ENCODE assay signal across 27 cellular contexts in the genomic region with DNA sequence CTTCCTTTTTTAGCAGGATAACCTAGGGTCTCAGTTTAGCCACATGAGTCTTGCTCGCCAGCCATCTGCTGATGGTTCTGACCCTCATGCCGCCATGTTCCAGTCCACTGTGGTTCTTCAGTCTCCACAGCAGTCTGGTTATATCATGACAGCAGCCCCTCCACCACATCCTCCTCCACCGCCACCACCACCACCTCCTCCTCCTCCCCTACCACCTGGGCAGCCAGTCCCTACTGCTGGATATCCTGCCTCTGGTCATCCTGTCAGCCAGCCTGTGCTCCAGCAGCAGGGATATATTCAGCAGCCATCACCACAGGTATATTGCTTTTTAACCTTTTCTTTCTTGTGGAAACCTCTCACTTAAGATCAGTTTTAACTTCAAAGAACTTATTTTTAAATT.
"Had no signal": no experiment of that assay in that cellular context is flagged by ENCODE, and none has a peak within 500 bp of the region (broad histone marks: within the 10 kb centered on the region; RNA-seq: fewer than 3 reads in every experiment).

No MANE protein-coding gene starts in this region.

- H3K4me1 ChIP-seq: breast epithelium, stomach, thyroid gland, upper lobe of left lung had no signal

- H3K9me3 ChIP-seq: breast epithelium, mucosa of descending colon, neutrophil, stomach, thyroid gland, upper lobe of left lung had no signal

- H3K27ac Mint-ChIP-seq: activated naive CD4-positive, alpha-beta T cell treated with anti-CD3 and anti-CD28 coated beads for 36 hours; activated T-cell treated with anti-CD3 and anti-CD28 coated beads, Interleukin-2, amount 50 U/mL, for 72 hours; dendritic cell treated with granulocyte-macrophage colony-stimulating factor and Interleukin-4, amounts not matched to agents 40 ng/mL and 50 ng/mL, for 4 days; endodermal cell; nephron; progenitor cell of endocrine pancreas; T-helper 2 cell treated with Interferon-gamma antibody and Interleukin-4, amounts not matched to agents 5 μg/mL and 100 μg/mL, for 36 hours had no signal

- H3K4me3 ChIP-seq: breast epithelium, mucosa of descending colon, skin epidermis, stomach, thyroid gland, upper lobe of left lung had no signal

- H3K4me1 Mint-ChIP-seq: nephron had no signal

- H3K27me3 ChIP-seq: breast epithelium, neutrophil, stomach, thyroid gland, upper lobe of left lung had no signal

- ATAC-seq: activated T-cell treated with anti-CD3 and anti-CD28 coated beads, Interleukin-2, amount 50 U/mL, for 72 hours; esophagus mucosa; left cardiac atrium; left ventricle myocardium superior; mucosa of descending colon; sciatic nerve had no signal

- H3K36me3 ChIP-seq: breast epithelium had no signal

- H3K27ac ChIP-seq: breast epithelium, neutrophil, skin epidermis, stomach, thyroid gland, upper lobe of left lung had no signal

- H3K4me3 Mint-ChIP-seq: activated naive CD4-positive, alpha-beta T cell treated with anti-CD3 and anti-CD28 coated beads for 36 hours; activated T-cell treated with anti-CD3 and anti-CD28 coated beads, Interleukin-2, amount 50 U/mL, for 72 hours; dendritic cell treated with granulocyte-macrophage colony-stimulating factor and Interleukin-4, amounts not matched to agents 40 ng/mL and 50 ng/mL, for 4 days; endodermal cell; nephron; T-helper 2 cell treated with Interferon-gamma antibody and Interleukin-4, amounts not matched to agents 5 μg/mL and 100 μg/mL, for 36 hours had no signal

- H3K27me3 Mint-ChIP-seq: dendritic cell treated with granulocyte-macrophage colony-stimulating factor and Interleukin-4, amounts not matched to agents 40 ng/mL and 50 ng/mL, for 4 days; progenitor cell of endocrine pancreas had no signal

- DNase-seq: activated CD4-positive, alpha-beta T cell treated with anti-CD3 and anti-CD28 coated beads for 4 hours; activated CD4-positive, alpha-beta T cell treated with anti-CD3 and anti-CD28 coated beads, Interleukin-2, amount 50 U/mL, for 4 hours; activated naive CD4-positive, alpha-beta T cell treated with anti-CD3 and anti-CD28 coated beads for 36 hours; activated T-cell treated with anti-CD3 and anti-CD28 coated beads, Interleukin-2, amount 50 U/mL, for 72 hours; central memory CD4-positive, alpha-beta T cell; endodermal cell; foreskin fibroblast; head of caudate nucleus; hippocampal formation; left cardiac atrium; left ventricle myocardium superior; mucosa of descending colon; stimulated activated CD4-positive, alpha-beta T cell treated with anti-CD3 and anti-CD28 coated beads, Interleukin-12 subunit alpha, Interleukin-12 subunit beta, amount 100 ng/mL, for 4 hours; stimulated activated CD4-positive, alpha-beta T cell treated with anti-CD3 and anti-CD28 coated beads, Interleukin-4, amount 100 ng/mL, for 1 hour; stomach; T-helper 1 cell; thyroid gland; upper lobe of left lung had no signal

- H3K9me3 Mint-ChIP-seq: activated naive CD4-positive, alpha-beta T cell treated with anti-CD3 and anti-CD28 coated beads for 36 hours; activated T-cell treated with anti-CD3 and anti-CD28 coated beads, Interleukin-2, amount 50 U/mL, for 72 hours; dendritic cell treated with granulocyte-macrophage colony-stimulating factor and Interleukin-4, amounts not matched to agents 40 ng/mL and 50 ng/mL, for 4 days; endodermal cell; nephron; T-helper 2 cell treated with Interferon-gamma antibody and Interleukin-4, amounts not matched to agents 5 μg/mL and 100 μg/mL, for 36 hours had no signal
